Comparison of ENCODE assay signal across 9 cellular contexts in genomic region chr1:157652859-157653493, GRCh38. TPM values are rescaled to one million over a fixed set of nuclear protein-coding genes. Genes with fewer than 3 reads are reported as not detected.
DNase-seq lines count a peak whose midpoint lies in the region; ATAC-seq and TF ChIP-seq lines count a peak whose summit lies in the region.
"Had no signal": no experiment of that assay in that cellular context is flagged by ENCODE, and none has a peak within 500 bp of the region (broad histone marks: within the 10 kb centered on the region; RNA-seq: fewer than 3 reads in every experiment).

No MANE protein-coding gene starts in this region.

- H3K4me1 Mint-ChIP-seq in stimulated activated effector memory CD8-positive, alpha-beta T cell treated with anti-CD3 and anti-CD28 coated beads, Interleukin-12 subunit alpha, Interleukin-12 subunit beta, amount 100 ng/mL, for 72 hours: peaks cover 7% of the 10 kb centered on the region
- peaks cover 6% of the 10 kb centered on the region for H3K4me1 Mint-ChIP-seq in T-helper 2 cell treated with Interferon-gamma antibody and Interleukin-4, amounts not matched to agents 5 μg/mL and 100 μg/mL, for 36 hours (ENCODE audit: low read depth)
- peaks cover 2% of the 10 kb centered on the region for H3K4me1 Mint-ChIP-seq in activated CD4-positive, alpha-beta T cell treated with anti-CD3 and anti-CD28 coated beads, Interleukin-2, amount 10 ng/mL, durations not matched to agents 24 days and 14 days

- peak; percentile 98 for ATAC-seq in HG02870 (IDR thresholded peaks at IDR 0.05; ENCODE audit: unreplicated experiment)
- peak; percentile 69 for ATAC-seq in stimulated activated effector memory CD8-positive, alpha-beta T cell treated with anti-CD3 and anti-CD28 coated beads, Interleukin-12 subunit alpha, Interleukin-12 subunit beta, amount 100 ng/mL, for 72 hours

- H3K79me2 ChIP-seq in MM.1S (ENCODE audit: low read length) (no peaks in the 10 kb centered on the region), smooth muscle cell (ENCODE audit: low read depth) (no peaks in the 10 kb centered on the region)

- H3K9me2 ChIP-seq in MM.1S (replicated peaks; ENCODE audit: insufficient read depth, low read length): no peaks in the 10 kb centered on the region

- peaks cover 63% of the 10 kb centered on the region for H3K27me3 ChIP-seq in MM.1S (replicated peaks; ENCODE audit: insufficient read depth, low read length)
- peaks cover 5% of the 10 kb centered on the region for H3K27me3 ChIP-seq in smooth muscle cell (ENCODE audit: low read depth)

- peaks cover 20% of the 10 kb centered on the region for H3K27me3 Mint-ChIP-seq in T-helper 2 cell treated with Interferon-gamma antibody and Interleukin-4, amounts not matched to agents 5 μg/mL and 100 μg/mL, for 36 hours (ENCODE audit: low read depth)
- peaks cover 10% of the 10 kb centered on the region for H3K27me3 Mint-ChIP-seq in activated CD4-positive, alpha-beta T cell treated with anti-CD3 and anti-CD28 coated beads, Interleukin-2, amount 10 ng/mL, durations not matched to agents 24 days and 14 days

- H3K4me3 ChIP-seq in MM.1S (ENCODE audit: low read length): no peak overlapping the region
- no peak overlapping the region for H3K4me3 ChIP-seq in smooth muscle cell
- H3K4me3 ChIP-seq: left ventricle myocardium inferior had no signal

- TF ChIP-seq CTCF in MM.1S (IDR thresholded peaks at IDR 0.05; ENCODE audit: low read length) (no peak), smooth muscle cell (IDR thresholded peaks at IDR 0.05; ENCODE audit: borderline replicate concordance, insufficient read depth, poor library complexity, severe bottlenecking) (no peak)

- H3K4me1 ChIP-seq in MM.1S (ENCODE audit: low read length): peaks cover 10% of the 10 kb centered on the region
- no peaks in the 10 kb centered on the region for H3K4me1 ChIP-seq in smooth muscle cell (ENCODE audit: low read depth)
- H3K4me1 ChIP-seq: left ventricle myocardium inferior had no signal

- no peak overlapping the region for H3K27ac Mint-ChIP-seq in stimulated activated effector memory CD8-positive, alpha-beta T cell treated with anti-CD3 and anti-CD28 coated beads, Interleukin-12 subunit alpha, Interleukin-12 subunit beta, amount 100 ng/mL, for 72 hours
- H3K27ac Mint-ChIP-seq in T-helper 2 cell treated with Interferon-gamma antibody and Interleukin-4, amounts not matched to agents 5 μg/mL and 100 μg/mL, for 36 hours: no peak overlapping the region
- H3K27ac Mint-ChIP-seq in activated CD4-positive, alpha-beta T cell treated with anti-CD3 and anti-CD28 coated beads, Interleukin-2, amount 10 ng/mL, durations not matched to agents 24 days and 14 days: no peak overlapping the region

- DNase-seq in GM19238 (ENCODE audit: insufficient read length, low spot score): peak; percentile 23
- peak; percentile 76 for DNase-seq in MM.1S
- DNase-seq in stimulated activated effector memory CD8-positive, alpha-beta T cell treated with anti-CD3 and anti-CD28 coated beads, Interleukin-12 subunit alpha, Interleukin-12 subunit beta, amount 100 ng/mL, for 72 hours (ENCODE audit: low spot score in 2 of 2): no peak
- DNase-seq in smooth muscle cell (lab: John Stamatoyannopoulos, UW; ENCODE audit: unreplicated experiment): no peak
- DNase-seq in T-helper 2 cell treated with Interferon-gamma antibody and Interleukin-4, amounts not matched to agents 5 μg/mL and 100 μg/mL, for 36 hours (ENCODE audit: low spot score): no peak
- DNase-seq in activated CD4-positive, alpha-beta T cell treated with anti-CD3 and anti-CD28 coated beads, Interleukin-2, amount 10 ng/mL, durations not matched to agents 24 days and 14 days: no peak
- DNase-seq: activated T-cell treated with anti-CD3 and anti-CD28 coated beads, Interleukin-2, amount 50 U/mL, for 48 hours; left ventricle myocardium inferior had no signal

- peaks cover 7% of the 10 kb centered on the region for H3F3A ChIP-seq in MM.1S (ENCODE audit: insufficient read depth, low read length)
- no peaks in the 10 kb centered on the region for H3F3A ChIP-seq in smooth muscle cell (ENCODE audit: low read depth)

- no peaks in the 10 kb centered on the region for H4K20me1 ChIP-seq in MM.1S (ENCODE audit: insufficient read depth, low read length)
- H4K20me1 ChIP-seq in smooth muscle cell (ENCODE audit: low read depth): no peaks in the 10 kb centered on the region

- H2AFZ ChIP-seq in MM.1S (ENCODE audit: low read length) (no peak overlapping the region), smooth muscle cell (ENCODE audit: low read depth) (no peak overlapping the region)

- H3K9me3 ChIP-seq in MM.1S (replicated peaks; ENCODE audit: insufficient read depth, low read length) (no peaks in the 10 kb centered on the region), smooth muscle cell (replicated peaks; ENCODE audit: low read depth) (no peaks in the 10 kb centered on the region)
- H3K9me3 ChIP-seq: left ventricle myocardium inferior had no signal

- no peak overlapping the region; the same call in 1 of the 2 replicates for H3K4me2 ChIP-seq in MM.1S (ENCODE audit: low read depth, low read length)
- no peak overlapping the region for H3K4me2 ChIP-seq in smooth muscle cell

- intact Hi-C loops in activated CD4-positive, alpha-beta T cell treated with anti-CD3 and anti-CD28 coated beads, Interleukin-2, amount 10 ng/mL, durations not matched to agents 24 days and 14 days (cut with micrococcal nuclease): no loop called here

- H3K36me3 ChIP-seq in MM.1S (replicated peaks; ENCODE audit: insufficient read depth, low read length): no peaks in the 10 kb centered on the region
- H3K36me3 ChIP-seq in smooth muscle cell (ENCODE audit: low read depth): no peaks in the 10 kb centered on the region
- H3K36me3 ChIP-seq: left ventricle myocardium inferior had no signal

- no peak overlapping the region for H3K9ac ChIP-seq in MM.1S (ENCODE audit: low read length)
- no peak overlapping the region for H3K9ac ChIP-seq in smooth muscle cell (ENCODE audit: low read depth)

- no peak overlapping the region for H3K4me3 Mint-ChIP-seq in stimulated activated effector memory CD8-positive, alpha-beta T cell treated with anti-CD3 and anti-CD28 coated beads, Interleukin-12 subunit alpha, Interleukin-12 subunit beta, amount 100 ng/mL, for 72 hours
- no peak overlapping the region for H3K4me3 Mint-ChIP-seq in T-helper 2 cell treated with Interferon-gamma antibody and Interleukin-4, amounts not matched to agents 5 μg/mL and 100 μg/mL, for 36 hours
- no peak overlapping the region for H3K4me3 Mint-ChIP-seq in activated CD4-positive, alpha-beta T cell treated with anti-CD3 and anti-CD28 coated beads, Interleukin-2, amount 10 ng/mL, durations not matched to agents 24 days and 14 days

- 94% methylated on average over 5 of the region's 5 CpGs for WGBS in smooth muscle cell (ENCODE audit: low lambda C conversion rate)

- H3K27ac ChIP-seq in MM.1S (ENCODE audit: low read length) (no peak overlapping the region), smooth muscle cell (ENCODE audit: low read depth) (no peak overlapping the region)
- H3K27ac ChIP-seq: left ventricle myocardium inferior had no signal

- H3K36me3 Mint-ChIP-seq in stimulated activated effector memory CD8-positive, alpha-beta T cell treated with anti-CD3 and anti-CD28 coated beads, Interleukin-12 subunit alpha, Interleukin-12 subunit beta, amount 100 ng/mL, for 72 hours: no peaks in the 10 kb centered on the region
- no peaks in the 10 kb centered on the region for H3K36me3 Mint-ChIP-seq in T-helper 2 cell treated with Interferon-gamma antibody and Interleukin-4, amounts not matched to agents 5 μg/mL and 100 μg/mL, for 36 hours (ENCODE audit: low read depth)
- no peaks in the 10 kb centered on the region for H3K36me3 Mint-ChIP-seq in activated CD4-positive, alpha-beta T cell treated with anti-CD3 and anti-CD28 coated beads, Interleukin-2, amount 10 ng/mL, durations not matched to agents 24 days and 14 days (ENCODE audit: low read depth)

- no peaks in the 10 kb centered on the region for H3K9me3 Mint-ChIP-seq in stimulated activated effector memory CD8-positive, alpha-beta T cell treated with anti-CD3 and anti-CD28 coated beads, Interleukin-12 subunit alpha, Interleukin-12 subunit beta, amount 100 ng/mL, for 72 hours
- no peaks in the 10 kb centered on the region for H3K9me3 Mint-ChIP-seq in T-helper 2 cell treated with Interferon-gamma antibody and Interleukin-4, amounts not matched to agents 5 μg/mL and 100 μg/mL, for 36 hours
- H3K9me3 Mint-ChIP-seq in activated CD4-positive, alpha-beta T cell treated with anti-CD3 and anti-CD28 coated beads, Interleukin-2, amount 10 ng/mL, durations not matched to agents 24 days and 14 days: no peaks in the 10 kb centered on the region

RNA-seq across cellular contexts. Expression of gene FCRL3, which starts 47.6 kb away (rescaled TPM):
- total RNA-seq in smooth muscle cell: not detected in 2 replicates
- polyA plus RNA-seq in smooth muscle cell: not detected in 2 replicates
- total RNA-seq in activated CD4-positive, alpha-beta T cell treated with anti-CD3 and anti-CD28 coated beads, Interleukin-2, amount 10 ng/mL, durations not matched to agents 24 days and 14 days: 0.05 and 0.09 TPM in 2 replicates

RNA-seq across cellular contexts. Expression of gene FCRL4, which starts 55.1 kb away (rescaled TPM):
- not detected in 2 replicates for total RNA-seq in smooth muscle cell
- polyA plus RNA-seq in smooth muscle cell: not detected in 2 replicates
- total RNA-seq in activated CD4-positive, alpha-beta T cell treated with anti-CD3 and anti-CD28 coated beads, Interleukin-2, amount 10 ng/mL, durations not matched to agents 24 days and 14 days: not detected in 2 replicates
- total RNA-seq: left ventricle myocardium inferior had no signal

Comparison
In these comparisons a context has a peak if more than half of its experiments do, and no peak if none do; other contexts are left out.
1. DNase-seq: peak in GM19238 (single experiment) and MM.1S (single experiment); none in stimulated activated effector memory CD8-positive, alpha-beta T cell treated with anti-CD3 and anti-CD28 coated beads, Interleukin-12 subunit alpha, Interleukin-12 subunit beta, amount 100 ng/mL, for 72 hours (0 of 2), smooth muscle cell (single experiment), T-helper 2 cell treated with Interferon-gamma antibody and Interleukin-4, amounts not matched to agents 5 μg/mL and 100 μg/mL, for 36 hours (single experiment) and activated CD4-positive, alpha-beta T cell treated with anti-CD3 and anti-CD28 coated beads, Interleukin-2, amount 10 ng/mL, durations not matched to agents 24 days and 14 days (single experiment).